12 cellular contexts compared by ENCODE assay signal in genomic region chr7:72183835-72184234, GRCh38.
DNase-seq lines count a peak whose midpoint lies in the region; ATAC-seq and TF ChIP-seq lines count a peak whose summit lies in the region.
"Had no signal": no experiment of that assay in that cellular context is flagged by ENCODE, and none has a peak within 500 bp of the region (broad histone marks: within the 10 kb centered on the region; RNA-seq: fewer than 3 reads in every experiment).

No MANE protein-coding gene starts in this region.

- DNase-seq in CD1c-positive myeloid dendritic cell (ENCODE audit: extremely low spot score) (peak; percentile 12), GM12865 (ENCODE audit: low read depth) (peak; percentile 41), OCI-LY7 (ENCODE audit: low spot score) (peak; percentile 7), glutamatergic neuron (no peak), NCI-H2081 (lab: John Stamatoyannopoulos, UW) (no peak)
- DNase-seq: activated naive CD8-positive, alpha-beta T cell treated with anti-CD3 and anti-CD28 coated beads, Interleukin-2, amount 50 U/mL, for 24 hours; GOT3; NCI-H510A had no signal

- H3K27me3 Mint-ChIP-seq in glutamatergic neuron (ENCODE audit: unreplicated experiment): no peaks in the 10 kb centered on the region
- H3K27me3 Mint-ChIP-seq: activated naive CD8-positive, alpha-beta T cell treated with anti-CD3 and anti-CD28 coated beads, Interleukin-2, amount 50 U/mL, for 24 hours had no signal

- H3K9me3 Mint-ChIP-seq in glutamatergic neuron (ENCODE audit: unreplicated experiment): no peaks in the 10 kb centered on the region
- H3K9me3 Mint-ChIP-seq: activated naive CD8-positive, alpha-beta T cell treated with anti-CD3 and anti-CD28 coated beads, Interleukin-2, amount 50 U/mL, for 24 hours had no signal

- BruUV-seq in OCI-LY7 (replicated peaks; lab: Mats Ljungman, UMichigan): no TSS peak

- H3K4me3 ChIP-seq in GM12865 (ENCODE audit: low read depth, low read length) (no peak overlapping the region), OCI-LY7 (ENCODE audit: low read depth, low read length, poor library complexity, severe bottlenecking) (no peak overlapping the region)

- H3K9me3 ChIP-seq in OCI-LY7 (ENCODE audit: low read length): no peaks in the 10 kb centered on the region

- H4K20me1 ChIP-seq in OCI-LY7 (ENCODE audit: insufficient read depth, low read length): no peaks in the 10 kb centered on the region

- H3K36me3 ChIP-seq in OCI-LY7 (ENCODE audit: insufficient read depth, low read length): no peaks in the 10 kb centered on the region

- H3K4me3 Mint-ChIP-seq in glutamatergic neuron (ENCODE audit: unreplicated experiment): no peak overlapping the region
- H3K4me3 Mint-ChIP-seq: activated naive CD8-positive, alpha-beta T cell treated with anti-CD3 and anti-CD28 coated beads, Interleukin-2, amount 50 U/mL, for 24 hours; T-helper 1 cell treated with Interleukin-12 subunit alpha and Interleukin-12 subunit beta and Interleukin-4 antibody, amounts not matched to agents 30 μg/mL and 1 μg/mL, for 36 hours had no signal

- intact Hi-C loops in OCI-LY7 (cut with micrococcal nuclease; ENCODE audit: unreplicated experiment): no loop called here

- H2AFZ ChIP-seq in OCI-LY7 (ENCODE audit: low read length): no peak overlapping the region

- H3K27ac ChIP-seq in OCI-LY7 (ENCODE audit: low read depth, low read length, poor library complexity, severe bottlenecking): no peak overlapping the region

- POLR2A ChIA-PET in OCI-LY7 (lab: Charles Lee): no interaction called here

- H3K9me2 ChIP-seq in OCI-LY7 (ENCODE audit: insufficient read depth, low read length): no peaks in the 10 kb centered on the region

- H3K79me2 ChIP-seq in OCI-LY7 (ENCODE audit: insufficient read depth, low read depth, low read length): no peaks in the 10 kb centered on the region

- peaks cover 5% of the 10 kb centered on the region for H3K36me3 Mint-ChIP-seq in glutamatergic neuron (ENCODE audit: unreplicated experiment)

- no peaks in the 10 kb centered on the region for H3K4me1 Mint-ChIP-seq in glutamatergic neuron (ENCODE audit: low read depth, unreplicated experiment)
- H3K4me1 Mint-ChIP-seq: activated naive CD8-positive, alpha-beta T cell treated with anti-CD3 and anti-CD28 coated beads, Interleukin-2, amount 50 U/mL, for 24 hours had no signal

- ATAC-seq in HG02885 (IDR thresholded peaks at IDR 0.05; ENCODE audit: poor library complexity, unreplicated experiment) (no peak), HG03520 (IDR thresholded peaks at IDR 0.05; ENCODE audit: unreplicated experiment) (no peak)
- no peak for ATAC-seq in activated CD4-positive, CD25-positive, alpha-beta regulatory T cell treated with anti-CD3 and anti-CD28 coated beads, Interleukin-2, amount 50 U/mL, for 24 hours
- ATAC-seq: activated naive CD8-positive, alpha-beta T cell treated with anti-CD3 and anti-CD28 coated beads, Interleukin-2, amount 50 U/mL, for 24 hours had no signal

- TF ChIP-seq CTCF in GM12865 (IDR thresholded peaks at IDR 0.05; ENCODE audit: insufficient read depth, low read depth, low read length, missing control alignments) (peak; percentile 22), OCI-LY7 (conservative IDR thresholded peaks at IDR 0.05; ENCODE audit: low read length) (peak; percentile 69), glutamatergic neuron (IDR thresholded peaks at IDR 0.05; ENCODE audit: partially characterized antibody, unreplicated experiment) (peak; percentile 75)

- no peak overlapping the region for H3K4me2 ChIP-seq in OCI-LY7 (ENCODE audit: low read length)

- CTCF ChIA-PET in OCI-LY7 (lab: Charles Lee; ENCODE audit: unreplicated experiment): no interaction called here

- no peak overlapping the region for H3K27ac Mint-ChIP-seq in glutamatergic neuron (ENCODE audit: unreplicated experiment)
- H3K27ac Mint-ChIP-seq: activated naive CD8-positive, alpha-beta T cell treated with anti-CD3 and anti-CD28 coated beads, Interleukin-2, amount 50 U/mL, for 24 hours; T-helper 1 cell treated with Interleukin-12 subunit alpha and Interleukin-12 subunit beta and Interleukin-4 antibody, amounts not matched to agents 30 μg/mL and 1 μg/mL, for 36 hours had no signal

- no peaks in the 10 kb centered on the region for H3K4me1 ChIP-seq in OCI-LY7 (ENCODE audit: insufficient read depth, low read length, poor library complexity, severe bottlenecking)

Comparison
In these comparisons a context has a peak if more than half of its experiments do, and no peak if none do; other contexts are left out.
1. DNase-seq: peak in CD1c-positive myeloid dendritic cell (single experiment), GM12865 (single experiment) and OCI-LY7 (single experiment); none in glutamatergic neuron (single experiment) and NCI-H2081 (0 of 2).
2. CTCF ChIP-seq: peak in every context shown above with its lines; median percentile 75 in glutamatergic neuron; 69 in OCI-LY7; 22 in GM12865.